Comparison of ENCODE assay signal across 1 cellular context in genomic region chr4:77927991-77928925, GRCh38.
TF ChIP-seq lines count a peak whose summit lies in the region.

No MANE protein-coding gene starts in this region.

TF ChIP-seq in GM23338, 12 proteins besides CTCF, POLR2A, EP300 and RAD21 (continued from another document):
- no peak for TF ChIP-seq REST (IDR thresholded peaks at IDR 0.05; ENCODE audit: unreplicated experiment)
- TF ChIP-seq EZH2 (IDR thresholded peaks at IDR 0.05; ENCODE audit: low read depth, unreplicated experiment) = no peak
TF ChIP-seq in GM23338: peak in this region for 0.
